ENCODE assay signal across 1 cellular context in genomic region chr16:48354877-48355585, GRCh38.
TF ChIP-seq lines count a peak whose summit lies in the region.

No MANE protein-coding gene starts in this region.

TF ChIP-seq in HepG2, 621 proteins besides CTCF, POLR2A, EP300 and RAD21:
- TF ChIP-seq RORA (CRISPR knock-in tag; IDR thresholded peaks at IDR 0.05): no peak
- 0 out of 2 replicates have a peak, but pooled peaks have one; percentile 10 for TF ChIP-seq SSRP1 (CRISPR knock-in tag; IDR thresholded peaks at IDR 0.05)
- TF ChIP-seq SATB2 (CRISPR knock-in tag; IDR thresholded peaks at IDR 0.05): no peak
- TF ChIP-seq RBM22 (optimal IDR thresholded peaks at IDR 0.05; ENCODE audit: low read length): peak; percentile 98
